In genomic region chr3:38497026-38497425, GRCh38 we compare ENCODE assay signal across 8 cellular contexts. TPM values are rescaled to one million over a fixed set of nuclear protein-coding genes. Genes with fewer than 3 reads are reported as not detected.
DNase-seq lines count a peak whose midpoint lies in the region; ATAC-seq and TF ChIP-seq lines count a peak whose summit lies in the region.

No MANE protein-coding gene starts in this region.

- H3K4me3 ChIP-seq in AG09309 (ENCODE audit: control insufficient read depth, low read depth, low read length) = peak overlapping the region; percentile 79
- peak overlapping the region; percentile 85 for H3K4me3 ChIP-seq in HUES6 (ENCODE audit: low read depth, low read length)
- peak overlapping the region; percentile 84 for H3K4me3 ChIP-seq in mononuclear cell (ENCODE audit: low read length)

- no peaks in the 10 kb centered on the region for H3K9me3 Mint-ChIP-seq in brain

- H3K27me3 Mint-ChIP-seq in brain = peaks cover 7% of the 10 kb centered on the region

- H3K4me3 Mint-ChIP-seq in brain = peak overlapping the region; percentile 90 to 98 (median 95)

- DNase-seq in AG09309 (ENCODE audit: low read depth) = no peak
- no peak for DNase-seq in NK-92 (lab: John Stamatoyannopoulos, UW; ENCODE audit: unreplicated experiment)
- DNase-seq in midbrain (lab: John Stamatoyannopoulos, UW) = no peak

- H3K36me3 Mint-ChIP-seq in brain = peaks cover 21% of the 10 kb centered on the region

- no peaks in the 10 kb centered on the region for H3K9me3 ChIP-seq in HUES6 (ENCODE audit: control insufficient read depth, insufficient read depth, low read depth, low read length)
- H3K9me3 ChIP-seq in mononuclear cell (ENCODE audit: low read depth, low read length) = no peaks in the 10 kb centered on the region

- ATAC-seq in HG02884 (IDR thresholded peaks at IDR 0.05; ENCODE audit: unreplicated experiment) (no peak), HG02840 (IDR thresholded peaks at IDR 0.05; ENCODE audit: low FRiP score, unreplicated experiment) (no peak)

- peak overlapping the region; percentile 78 for H3K9ac ChIP-seq in HUES6 (ENCODE audit: low read length)

- H3K27me3 ChIP-seq in HUES6 (ENCODE audit: control insufficient read depth, insufficient read depth, low read length) = no peaks in the 10 kb centered on the region
- no peaks in the 10 kb centered on the region for H3K27me3 ChIP-seq in mononuclear cell (ENCODE audit: insufficient read depth, low read length)

- peaks cover 3% of the 10 kb centered on the region; the same call in 1 of the 2 replicates for H3K4me1 ChIP-seq in HUES6 (ENCODE audit: control insufficient read depth, insufficient read depth, low read length)
- H3K4me1 ChIP-seq in mononuclear cell (ENCODE audit: insufficient read depth, low read length) = peaks cover 6% of the 10 kb centered on the region

- peaks cover 14% of the 10 kb centered on the region for H3K36me3 ChIP-seq in HUES6 (ENCODE audit: control insufficient read depth, insufficient read depth, low read length)

- no peak overlapping the region for H3K27ac ChIP-seq in HUES6 (ENCODE audit: low read depth, low read length)

- no peak for TF ChIP-seq CTCF in AG09309 (IDR thresholded peaks at IDR 0.05; ENCODE audit: control insufficient read depth, insufficient read depth, low read depth, low read length, missing control alignments)
- no peak for TF ChIP-seq CTCF in brain (conservative IDR thresholded peaks at IDR 0.05)

- H3K4me1 Mint-ChIP-seq in brain = peaks cover 26% of the 10 kb centered on the region

- H3K27ac Mint-ChIP-seq in brain = peak overlapping the region; percentile 89 to 96 (median 92)

RNA-seq across cellular contexts. Expression of gene EXOG, which starts 0.9 kb away (rescaled TPM):
- 8.3 TPM for polyA plus RNA-seq in brain (ENCODE audit: insufficient read depth, low read depth, low replicate concordance)
- 13.3 TPM for total RNA-seq in mononuclear cell

RNA-seq across cellular contexts. Expression of gene ACVR2B, which starts 43.3 kb away (rescaled TPM):
- 1.8 TPM for polyA plus RNA-seq in brain (ENCODE audit: insufficient read depth, low read depth, low replicate concordance)
- total RNA-seq in mononuclear cell = 2.6 TPM
